In genomic region chr20:31565699-31566331, GRCh38 we compare ENCODE assay signal across 13 cellular contexts. TPM values are rescaled to one million over a fixed set of nuclear protein-coding genes. Genes with fewer than 3 reads are reported as not detected.
DNase-seq lines count a peak whose midpoint lies in the region; ATAC-seq and TF ChIP-seq lines count a peak whose summit lies in the region.
"Had no signal": no experiment of that assay in that cellular context is flagged by ENCODE, and none has a peak within 500 bp of the region (broad histone marks: within the 10 kb centered on the region; RNA-seq: fewer than 3 reads in every experiment).

No MANE protein-coding gene starts in this region.

- peaks cover 9% of the 10 kb centered on the region; the same call in 1 of the 2 replicates for H3F3A ChIP-seq in OCI-LY1 (ENCODE audit: insufficient read depth, low read length)

- no peak overlapping the region for H3K4me3 Mint-ChIP-seq in activated T-cell treated with anti-CD3 and anti-CD28 coated beads, Interleukin-2, amount 50 U/mL, for 72 hours
- H3K4me3 Mint-ChIP-seq in activated T-cell treated with anti-CD3 and anti-CD28 coated beads, Interleukin-2, amount 50 U/mL, for 4 hours, result no peak overlapping the region

- no peak overlapping the region; the same call in 1 of the 2 replicates for H3K4me2 ChIP-seq in OCI-LY1 (ENCODE audit: low read length)

- H3K79me2 ChIP-seq in OCI-LY1 (ENCODE audit: insufficient read depth, low read length), result no peaks in the 10 kb centered on the region

- H3K36me3 ChIP-seq in OCI-LY1 (ENCODE audit: insufficient read depth, low read length) (peaks cover 66% of the 10 kb centered on the region), vagina (peaks cover 0 to 46% of the 10 kb centered on the region in 2 donors)

- H3K9me3 Mint-ChIP-seq in activated T-cell treated with anti-CD3 and anti-CD28 coated beads, Interleukin-2, amount 50 U/mL, for 72 hours, result no peaks in the 10 kb centered on the region
- no peaks in the 10 kb centered on the region for H3K9me3 Mint-ChIP-seq in activated T-cell treated with anti-CD3 and anti-CD28 coated beads, Interleukin-2, amount 50 U/mL, for 4 hours

- no peak overlapping the region for H3K4me3 ChIP-seq in OCI-LY1 (ENCODE audit: low read depth, low read length, poor library complexity, severe bottlenecking)
- no peak overlapping the region for H3K4me3 ChIP-seq in vagina
- H3K4me3 ChIP-seq: upper lobe of right lung had no signal

- no peaks in the 10 kb centered on the region for H3K9me3 ChIP-seq in OCI-LY1 (ENCODE audit: low read length)
- H3K9me3 ChIP-seq in vagina, result no peaks in the 10 kb centered on the region
- H3K9me3 ChIP-seq: upper lobe of right lung had no signal

- TF ChIP-seq CTCF in OCI-LY1 (IDR thresholded peaks at IDR 0.05; ENCODE audit: low read length) (no peak), vagina (IDR thresholded peaks at IDR 0.05) (no peak)

- peaks cover 1 to 12% of the 10 kb centered on the region in 2 donors for H3K36me3 Mint-ChIP-seq in activated T-cell treated with anti-CD3 and anti-CD28 coated beads, Interleukin-2, amount 50 U/mL, for 72 hours (ENCODE audit: insufficient read depth in 2 of 2)
- H3K36me3 Mint-ChIP-seq in activated T-cell treated with anti-CD3 and anti-CD28 coated beads, Interleukin-2, amount 50 U/mL, for 4 hours (ENCODE audit: insufficient read depth), result peaks cover 24% of the 10 kb centered on the region

- ATAC-seq in activated T-cell treated with anti-CD3 and anti-CD28 coated beads, Interleukin-2, amount 50 U/mL, for 72 hours (replicated peaks in 1 of 2), result no peak
- ATAC-seq in activated T-cell treated with anti-CD3 and anti-CD28 coated beads, Interleukin-2, amount 50 U/mL, for 4 hours, result no peak
- ATAC-seq in esophagus mucosa (peak; percentile 66), HG02763 (IDR thresholded peaks at IDR 0.05; ENCODE audit: unreplicated experiment) (no peak)
- ATAC-seq: left ventricle myocardium superior, upper lobe of right lung had no signal

- TF ChIP-seq POLR2A in vagina (IDR thresholded peaks at IDR 0.05), result no peak

- H3K27me3 Mint-ChIP-seq in activated T-cell treated with anti-CD3 and anti-CD28 coated beads, Interleukin-2, amount 50 U/mL, for 72 hours (ENCODE audit: low read depth), result no peaks in the 10 kb centered on the region
- no peaks in the 10 kb centered on the region for H3K27me3 Mint-ChIP-seq in activated T-cell treated with anti-CD3 and anti-CD28 coated beads, Interleukin-2, amount 50 U/mL, for 4 hours (ENCODE audit: low read depth)

- H3K27ac Mint-ChIP-seq in activated T-cell treated with anti-CD3 and anti-CD28 coated beads, Interleukin-2, amount 50 U/mL, for 72 hours, result peak overlapping the region; percentile 29

- no peaks in the 10 kb centered on the region for H3K27me3 ChIP-seq in OCI-LY1 (ENCODE audit: insufficient read depth, low read length)
- no peaks in the 10 kb centered on the region for H3K27me3 ChIP-seq in vagina
- H3K27me3 ChIP-seq: upper lobe of right lung had no signal

- in situ Hi-C loops in ACHN (cut with HindIII; ENCODE audit: low pct_ligation_motif_present, low pct_unique_long_range_greater_than_20kb, low sequenced_read_pairs), result no loop called here

- no peak for DNase-seq in activated T-cell treated with anti-CD3 and anti-CD28 coated beads, Interleukin-2, amount 50 U/mL, for 72 hours
- DNase-seq in activated T-cell treated with anti-CD3 and anti-CD28 coated beads, Interleukin-2, amount 50 U/mL, for 4 hours, result no peak
- DNase-seq in vagina (ENCODE audit: extremely low spot score in 2 of 2), result no peak
- DNase-seq in ACHN, result no peak
- no peak for DNase-seq in foreskin melanocyte
- DNase-seq: activated CD8-positive, alpha-beta memory T cell treated with anti-CD3 and anti-CD28 coated beads, Interleukin-2, amount 50 U/mL, for 4 hours; head of caudate nucleus; left ventricle myocardium superior; NCI-H1930; upper lobe of right lung had no signal

- intact Hi-C loops in vagina (cut with DNase I), result no loop called here

- H3K9ac ChIP-seq in OCI-LY1 (ENCODE audit: low read length), result peak overlapping the region; percentile 33; the same call in 1 of the 2 replicates

- H3K4me1 Mint-ChIP-seq in activated T-cell treated with anti-CD3 and anti-CD28 coated beads, Interleukin-2, amount 50 U/mL, for 72 hours (ENCODE audit: low read depth), result peaks cover 42% of the 10 kb centered on the region
- peaks cover 11% of the 10 kb centered on the region for H3K4me1 Mint-ChIP-seq in activated T-cell treated with anti-CD3 and anti-CD28 coated beads, Interleukin-2, amount 50 U/mL, for 4 hours (ENCODE audit: low read depth)

- H3K27ac ChIP-seq in OCI-LY1 (ENCODE audit: low read depth, low read length, poor library complexity, severe bottlenecking), result peak overlapping the region; percentile 79
- peak overlapping the region; percentile 53 for H3K27ac ChIP-seq in vagina
- H3K27ac ChIP-seq: upper lobe of right lung had no signal

- H2AFZ ChIP-seq in OCI-LY1 (ENCODE audit: low read length), result no peak overlapping the region

- H3K4me1 ChIP-seq in OCI-LY1 (ENCODE audit: insufficient read depth, low read length, severe bottlenecking) (peaks cover 28% of the 10 kb centered on the region), vagina (peaks cover 41% of the 10 kb centered on the region)

- no peaks in the 10 kb centered on the region for H3K9me2 ChIP-seq in OCI-LY1 (ENCODE audit: low read depth, low read length)

- no peaks in the 10 kb centered on the region for H4K20me1 ChIP-seq in OCI-LY1 (ENCODE audit: insufficient read depth, low read length)

RNA-seq across cellular contexts. Expression of gene ID1, which starts 39.3 kb away (rescaled TPM):
- 1 to 10 TPM in 1 of 2 donors, under 1 TPM in 1; 0.84 to 2.0 TPM for total RNA-seq in activated T-cell treated with anti-CD3 and anti-CD28 coated beads, Interleukin-2, amount 50 U/mL, for 72 hours
- 1 to 10 TPM; 1.4 to 1.6 (median 1.5) TPM for total RNA-seq in activated T-cell treated with anti-CD3 and anti-CD28 coated beads, Interleukin-2, amount 50 U/mL, for 4 hours
- total RNA-seq in esophagus mucosa, result 299 TPM
- 1,190 TPM for total RNA-seq in vagina

RNA-seq across cellular contexts. Expression of gene HM13, which starts 51.6 kb away (rescaled TPM):
- 100 to 1,000 TPM; 131 to 146 TPM for total RNA-seq in activated T-cell treated with anti-CD3 and anti-CD28 coated beads, Interleukin-2, amount 50 U/mL, for 72 hours
- total RNA-seq in activated T-cell treated with anti-CD3 and anti-CD28 coated beads, Interleukin-2, amount 50 U/mL, for 4 hours, result 100 to 1,000 TPM; 191 to 210 (median 195) TPM
- total RNA-seq in esophagus mucosa (232 TPM), vagina (77.8 TPM)

Comparison
In these comparisons a context has a peak if more than half of its experiments do, and no peak if none do; other contexts are left out.
1. RNA of gene ID1, which starts 39.3 kb away (total RNA-seq): 1,190 TPM in vagina (single experiment) and 299 TPM in esophagus mucosa (single experiment); 0.84 to 2.0 TPM in activated T-cell treated with anti-CD3 and anti-CD28 coated beads, Interleukin-2, amount 50 U/mL, for 72 hours and 1.4 to 1.6 TPM in activated T-cell treated with anti-CD3 and anti-CD28 coated beads, Interleukin-2, amount 50 U/mL, for 4 hours; every median in the first group is over 10 times any median in the second.